12 cellular contexts compared by ENCODE assay signal in genomic region chr5:106397700-106398099, GRCh38.
DNase-seq lines count a peak whose midpoint lies in the region; ATAC-seq, FAIRE-seq and TF ChIP-seq lines count a peak whose summit lies in the region.
"Had no signal": no experiment of that assay in that cellular context is flagged by ENCODE, and none has a peak within 500 bp of the region (broad histone marks: within the 10 kb centered on the region; RNA-seq: fewer than 3 reads in every experiment).

No MANE protein-coding gene starts in this region.

- no peak for TF ChIP-seq EP300 in H1 (IDR thresholded peaks at IDR 0.05; ENCODE audit: borderline replicate concordance in 1 of 2, low read depth in 2 of 2, low read length in 2 of 2)

- no peak overlapping the region for H3K4me3 ChIP-seq in Panc1 (ENCODE audit: low read depth in 2 of 2, low read length in 2 of 2)
- no peak overlapping the region for H3K4me3 ChIP-seq in H1 (ENCODE audit: extremely low read depth in 1 of 4, insufficient read depth in 2 of 4, low read depth in 3 of 4, low read length in 4 of 4)
- no peak overlapping the region for H3K4me3 ChIP-seq in neuronal stem cell (ENCODE audit: low read length in 2 of 2)
- H3K4me3 ChIP-seq: cardiac muscle cell had no signal

- POLR2A ChIA-PET in Panc1 (lab: Charles Lee) (no interaction called here), H1 (lab: Charles Lee; ENCODE audit: partially characterized antibody) (no interaction called here)

- BruUV-seq in Panc1 (replicated peaks; lab: Mats Ljungman, UMichigan), result no TSS peak

- H3K36me3 ChIP-seq in Panc1 (ENCODE audit: control insufficient read depth, insufficient read depth, low read length) (no peaks in the 10 kb centered on the region), H1 (ENCODE audit: control insufficient read depth in 2 of 4, insufficient read depth in 4 of 4, low read length in 3 of 4) (no peaks in the 10 kb centered on the region), neuronal stem cell (replicated peaks in 1 of 2; ENCODE audit: control insufficient read depth in 2 of 2, insufficient read depth in 2 of 2, low read length in 2 of 2) (no peaks in the 10 kb centered on the region)
- H3K36me3 ChIP-seq: cardiac muscle cell had no signal

- ATAC-seq in Panc1 (peak; percentile 88), GM18511 (IDR thresholded peaks at IDR 0.05; ENCODE audit: unreplicated experiment) (no peak)
- ATAC-seq: naive thymus-derived CD8-positive, alpha-beta T cell had no signal

- H3K4me2 ChIP-seq in H1 (ENCODE audit: insufficient read depth in 1 of 2, low read depth in 2 of 2, low read length in 2 of 2) (no peak overlapping the region), neuronal stem cell (ENCODE audit: insufficient read depth, low read length, poor library complexity, severe bottlenecking) (no peak overlapping the region)

- H3K4ac ChIP-seq in H1 (replicated peaks; ENCODE audit: insufficient read length, low read depth, low read length) (no peak overlapping the region), neuronal stem cell (ENCODE audit: low read length) (no peak overlapping the region)

- no peaks in the 10 kb centered on the region for H3K27me3 ChIP-seq in Panc1 (ENCODE audit: control insufficient read depth, insufficient read depth, low read length)
- H3K27me3 ChIP-seq in H1 (replicated peaks in 1 of 4; ENCODE audit: control insufficient read depth in 3 of 4, extremely low read depth in 1 of 4, insufficient read depth in 3 of 4, low read length in 3 of 4), result peaks cover 0 to 1% (median 0%) of the 10 kb centered on the region in 4 experiments; a peak in 1 of 7 replicates
- H3K27me3 ChIP-seq in neuronal stem cell (ENCODE audit: control insufficient read depth in 3 of 3, insufficient read depth in 3 of 3, low read depth in 1 of 3, low read length in 3 of 3), result no peaks in the 10 kb centered on the region
- H3K27me3 ChIP-seq: cardiac muscle cell had no signal

- H3K23ac ChIP-seq in H1 (ENCODE audit: insufficient read length) (no peak overlapping the region), neuronal stem cell (ENCODE audit: low read depth, low read length, poor library complexity) (no peak overlapping the region)

- H3K18ac ChIP-seq in H1 (ENCODE audit: extremely low read depth, low read length) (no peak overlapping the region), neuronal stem cell (ENCODE audit: low read length) (no peak overlapping the region)

- H2BK12ac ChIP-seq in H1 (ENCODE audit: low read depth, low read length), result no peak overlapping the region
- no peak overlapping the region for H2BK12ac ChIP-seq in neuronal stem cell (ENCODE audit: low read length)

- no peak for FAIRE-seq in H1 (lab: Jason Lieb, UNC)

- 89% methylated on average over 1 of the region's 1 CpG; no CpG with 5 or more reads in 1 of the 2 experiments for WGBS in H1 (ENCODE audit: extremely low coverage in 1 of 2, insufficient coverage in 1 of 2, insufficient read length in 1 of 2, insufficient replicate concordance in 2 of 2, low coverage in 1 of 2, low lambda C conversion rate in 2 of 2, missing lambda C conversion rate in 1 of 2), 2 experiments
- WGBS in neuronal stem cell (ENCODE audit: extremely low coverage in 2 of 2, insufficient read length in 2 of 2, insufficient replicate concordance in 1 of 2), 2 donors, result no CpG with 5 or more reads among the region's 1 CpG

- H2BK15ac ChIP-seq in H1 (ENCODE audit: low read length), result no peak overlapping the region
- no peak overlapping the region for H2BK15ac ChIP-seq in neuronal stem cell (ENCODE audit: low read length)

- H4K20me1 ChIP-seq in H1 (replicated peaks in 1 of 2; ENCODE audit: control insufficient read depth in 1 of 2, insufficient read depth in 2 of 2, low read length in 2 of 2), result no peaks in the 10 kb centered on the region

- no peak overlapping the region for H4K8ac ChIP-seq in H1 (ENCODE audit: extremely low read depth, insufficient read depth, low read length)
- H4K8ac ChIP-seq in neuronal stem cell (ENCODE audit: low read depth, low read length), result no peak overlapping the region

- H3K79me2 ChIP-seq in H1 (ENCODE audit: control insufficient read depth in 1 of 2, insufficient read depth in 2 of 2, low read length in 2 of 2), result no peaks in the 10 kb centered on the region

- TF ChIP-seq CTCF in Panc1 (IDR thresholded peaks at IDR 0.05) (no peak), H1 (IDR thresholded peaks at IDR 0.05; ENCODE audit: control extremely low read depth in 1 of 3, insufficient read depth in 1 of 3, low read depth in 1 of 3, low read length in 3 of 3) (no peak)

- no peak overlapping the region for H3K56ac ChIP-seq in H1 (replicated peaks; ENCODE audit: insufficient read length, low read depth, low read length)

- no peak overlapping the region for H4K91ac ChIP-seq in H1 (replicated peaks; ENCODE audit: insufficient read length, low read length)
- no peak overlapping the region for H4K91ac ChIP-seq in neuronal stem cell (ENCODE audit: low read depth, low read length, poor library complexity)

- H2BK120ac ChIP-seq in H1 (replicated peaks; ENCODE audit: low read depth, low read length), result no peak overlapping the region
- H2BK120ac ChIP-seq in neuronal stem cell (ENCODE audit: low read depth, low read length), result no peak overlapping the region

- H2BK5ac ChIP-seq in H1 (ENCODE audit: low read depth, low read length) (no peak overlapping the region), neuronal stem cell (ENCODE audit: low read length) (no peak overlapping the region)

- H3K79me1 ChIP-seq in H1 (ENCODE audit: low read depth, low read length) (no peaks in the 10 kb centered on the region), neuronal stem cell (ENCODE audit: low read depth, low read length) (no peaks in the 10 kb centered on the region)

- no peak overlapping the region for H4K5ac ChIP-seq in H1 (ENCODE audit: insufficient read length, low read depth, low read length)

- CTCF ChIA-PET in Panc1 (lab: Charles Lee) (no interaction called here), H1 (lab: Charles Lee; ENCODE audit: partially characterized antibody) (no interaction called here)

- H2AFZ ChIP-seq in H1 (ENCODE audit: low read length) (peak overlapping the region; percentile 81), neuronal stem cell (ENCODE audit: low read length) (peak overlapping the region; percentile 47)

- no peak overlapping the region for H3K27ac ChIP-seq in Panc1 (ENCODE audit: low read length)
- H3K27ac ChIP-seq in H1 (ENCODE audit: low read depth, low read length), result no peak overlapping the region
- no peak overlapping the region for H3K27ac ChIP-seq in neuronal stem cell (replicated peaks; ENCODE audit: low read length)
- H3K27ac ChIP-seq: cardiac muscle cell had no signal

- no peak for TF ChIP-seq POLR2A in H1 (IDR thresholded peaks at IDR 0.05; ENCODE audit: control extremely low read depth in 1 of 2, low read depth in 2 of 2, low read length in 2 of 2)

- H3K9ac ChIP-seq in H1 (replicated peaks in 1 of 4; ENCODE audit: extremely low read depth in 1 of 4, low read depth in 3 of 4, low read length in 3 of 4) (no peak overlapping the region), neuronal stem cell (ENCODE audit: low read depth, low read length, poor library complexity) (no peak overlapping the region)

- H3K4me1 ChIP-seq in Panc1 (ENCODE audit: control insufficient read depth, insufficient read depth, low read length) (no peaks in the 10 kb centered on the region), H1 (replicated peaks in 1 of 4; ENCODE audit: control insufficient read depth in 3 of 4, insufficient read depth in 4 of 4, low read length in 3 of 4) (no peaks in the 10 kb centered on the region), neuronal stem cell (ENCODE audit: control insufficient read depth in 2 of 2, insufficient read depth in 1 of 2, low read depth in 1 of 2, low read length in 2 of 2) (peaks cover 0 to 3% of the 10 kb centered on the region in 2 donors)

- H3K23me2 ChIP-seq in H1 (ENCODE audit: low read depth, low read length), result no peaks in the 10 kb centered on the region

- H2AK5ac ChIP-seq in H1 (ENCODE audit: low read depth, low read length), result no peak overlapping the region
- no peak overlapping the region for H2AK5ac ChIP-seq in neuronal stem cell (ENCODE audit: low read depth, low read length)

- no peak for TF ChIP-seq RAD21 in H1 (IDR thresholded peaks at IDR 0.05 in 1 of 2, conservative IDR thresholded peaks at IDR 0.05 in 1 of 2; ENCODE audit: low read depth in 2 of 2, low read length in 2 of 2)

- H3K14ac ChIP-seq in H1 (ENCODE audit: insufficient read length) (no peak overlapping the region), neuronal stem cell (ENCODE audit: low read length) (no peak overlapping the region)

- H3K9me3 ChIP-seq in Panc1 (ENCODE audit: control insufficient read depth, insufficient read depth, low read depth, low read length), result no peaks in the 10 kb centered on the region
- H3K9me3 ChIP-seq in H1 (ENCODE audit: insufficient read depth in 2 of 2, low read depth in 1 of 2, low read length in 1 of 2), result no peaks in the 10 kb centered on the region
- no peaks in the 10 kb centered on the region for H3K9me3 ChIP-seq in neuronal stem cell (replicated peaks in 1 of 2; ENCODE audit: control insufficient read depth in 2 of 2, insufficient read depth in 1 of 2, low read depth in 1 of 2, low read length in 2 of 2)

- in situ Hi-C loops in Panc1 (cut with HindIII; ENCODE audit: low pct_unique_long_range_greater_than_20kb, low sequenced_read_pairs), result no loop called here

- DNase-seq in EH (ENCODE audit: low read depth) (peak; percentile 85), Panc1 (ENCODE audit: low read depth, low spot score) (peak; percentile 86), H1 (ENCODE audit: low read depth in 1 of 2, low spot score in 2 of 2) (no peak), neuronal stem cell (ENCODE audit: low spot score) (no peak), hippocampal formation (lab: John Stamatoyannopoulos, UW) (no peak), NCI-H748 treated with DMSO at 0.1 percent for 48 hours (lab: John Stamatoyannopoulos, UW) (no peak), cerebellar cortex (ENCODE audit: low spot score) (no peak)
- DNase-seq: hypothalamus; naive thymus-derived CD8-positive, alpha-beta T cell; NCI-H1930 had no signal

- intact Hi-C loops in Panc1 (cut with micrococcal nuclease; ENCODE audit: unreplicated experiment), result no loop called here

- no peak overlapping the region for H2BK20ac ChIP-seq in H1 (ENCODE audit: low read length)

TF ChIP-seq in H1, 55 proteins besides CTCF, POLR2A, EP300 and RAD21 (continues in another document):
- TF ChIP-seq KDM1A (IDR thresholded peaks at IDR 0.05; ENCODE audit: borderline replicate concordance, low read length) (no peak), KDM5A (IDR thresholded peaks at IDR 0.05; ENCODE audit: low read length) (no peak), SUZ12 (IDR thresholded peaks at IDR 0.05; ENCODE audit: low read length) (no peak), MAFK (IDR thresholded peaks at IDR 0.05; ENCODE audit: low read depth, low read length) (no peak), CTBP2 (IDR thresholded peaks at IDR 0.05; ENCODE audit: borderline replicate concordance, insufficient read depth, insufficient read length, low read length) (no peak), TBP (IDR thresholded peaks at IDR 0.05; ENCODE audit: low read depth, low read length) (no peak), TCF12 (IDR thresholded peaks at IDR 0.05; ENCODE audit: low read depth, low read length) (no peak), ZNF274 (IDR thresholded peaks at IDR 0.05; ENCODE audit: borderline replicate concordance, extremely low read depth, low read length) (no peak), SIX5 (IDR thresholded peaks at IDR 0.05; ENCODE audit: low read depth, low read length) (no peak)

Comparison
In these comparisons a context has a peak if more than half of its experiments do, and no peak if none do; other contexts are left out.
1. DNase-seq: peak in EH (single experiment) and Panc1 (single experiment); none in H1 (0 of 2), neuronal stem cell (single experiment), hippocampal formation (0 of 2), NCI-H748 treated with DMSO at 0.1 percent for 48 hours (single experiment) and cerebellar cortex (single experiment).